8 cellular contexts compared by ENCODE assay signal in genomic region chr16:20960899-20961298, GRCh38.
"Had no signal": no experiment of that assay in that cellular context is flagged by ENCODE, and none has a peak within 500 bp of the region (broad histone marks: within the 10 kb centered on the region; RNA-seq: fewer than 3 reads in every experiment).

No MANE protein-coding gene starts in this region.

- H3K27ac Mint-ChIP-seq: IgD-negative memory B cell had no signal

- ATAC-seq: HepG2 had no signal

- H3K9ac ChIP-seq: KMS-11 had no signal

- H3K4me1 Mint-ChIP-seq: IgD-negative memory B cell had no signal

- H3K4me3 Mint-ChIP-seq: IgD-negative memory B cell had no signal

- H3K4me2 ChIP-seq: KMS-11 had no signal

- FAIRE-seq: HepG2, HTR-8/SVneo had no signal

- H3K27ac ChIP-seq: HL-60, KMS-11 had no signal

- DNase-seq: IMR-90, KBM-7, KG1 had no signal
